ENCODE assay signal across 24 cellular contexts in the genomic region with DNA sequence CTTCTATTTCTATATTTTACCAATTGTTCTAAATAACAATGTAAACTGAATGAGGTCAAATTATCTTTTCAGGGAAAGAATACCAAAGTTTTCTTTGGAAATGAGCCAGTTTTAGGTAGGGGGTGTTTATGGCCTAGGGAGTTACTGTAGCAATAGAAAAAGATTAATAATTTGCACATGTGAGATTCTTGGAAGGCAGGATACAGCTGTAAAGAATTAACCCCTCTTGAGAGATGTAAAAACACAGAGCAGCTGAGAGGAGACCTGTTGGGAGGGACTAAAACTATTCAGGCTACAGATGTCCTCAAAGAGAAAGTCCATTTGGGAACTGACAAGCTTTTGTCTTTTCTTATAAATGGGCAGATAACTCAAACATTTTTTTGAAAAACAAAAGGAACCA.
DNase-seq lines count a peak whose midpoint lies in the region; ATAC-seq, FAIRE-seq and TF ChIP-seq lines count a peak whose summit lies in the region.
"Had no signal": no experiment of that assay in that cellular context is flagged by ENCODE, and none has a peak within 500 bp of the region (broad histone marks: within the 10 kb centered on the region; RNA-seq: fewer than 3 reads in every experiment).

No MANE protein-coding gene starts in this region.

- FAIRE-seq in small intestine (lab: Jason Lieb, UNC) = no peak
- FAIRE-seq: H54, HepG2 had no signal

- no peaks in the 10 kb centered on the region for H3K9me3 ChIP-seq in small intestine (ENCODE audit: control insufficient read depth, low read depth)
- H3K9me3 ChIP-seq: transverse colon had no signal

- H3K27me3 ChIP-seq in small intestine (ENCODE audit: control insufficient read depth in 2 of 2, insufficient read depth in 2 of 2, low read length in 2 of 2) = no peaks in the 10 kb centered on the region
- H3K27me3 ChIP-seq: transverse colon had no signal

- no peak overlapping the region for H3K27ac ChIP-seq in small intestine (ENCODE audit: low read depth in 1 of 2, low read length in 1 of 2)
- H3K27ac ChIP-seq: parathyroid adenoma, transverse colon, VCaP had no signal

- H3K4me3 ChIP-seq in fibroblast of pulmonary artery (replicated peaks; ENCODE audit: low read depth, low read length) = no peak overlapping the region
- H3K4me3 ChIP-seq in small intestine (ENCODE audit: low read depth in 1 of 2, low read length in 2 of 2) = no peak overlapping the region
- H3K4me3 ChIP-seq: transverse colon had no signal

- H3K36me3 ChIP-seq in small intestine (ENCODE audit: control insufficient read depth in 2 of 2, insufficient read depth in 2 of 2, low read length in 2 of 2) = no peaks in the 10 kb centered on the region
- H3K36me3 ChIP-seq: transverse colon had no signal

- DNase-seq in NCI-H82 (lab: John Stamatoyannopoulos, UW) (peak; percentile 31), NCI-H82 treated with DMSO at 0.1 percent for 48 hours (lab: John Stamatoyannopoulos, UW; ENCODE audit: unreplicated experiment) (no peak), SHP77 treated with DMSO at 0.1 percent for 48 hours (lab: John Stamatoyannopoulos, UW) (peak; percentile 61), fibroblast of pulmonary artery (ENCODE audit: low read depth) (peak; percentile 20), small intestine (no peak)
- DNase-seq in effector CD8-positive, alpha-beta T cell (lab: John Stamatoyannopoulos, UW) = no peak
- DNase-seq in activated CD8-positive, alpha-beta memory T cell treated with anti-CD3 and anti-CD28 coated beads, Interleukin-2, amount 50 U/mL, for 48 hours = no peak
- DNase-seq: 8988T; activated CD4-positive, alpha-beta T cell treated with anti-CD3 and anti-CD28 coated beads, Interleukin-2, amount 50 U/mL, for 4 hours; activated naive CD4-positive, alpha-beta T cell; activated T-cell treated with anti-CD3 and anti-CD28 coated beads for 4 hours; amniotic stem cell; C1 segment of cervical spinal cord; DMS 273 treated with DMSO at 0.1 percent for 48 hours; effector memory CD8-positive, alpha-beta T cell; naive B cell; NCI-H1436 treated with DMSO at 0.1 percent for 48 hours; stimulated activated naive CD8-positive, alpha-beta T cell treated with anti-CD3 and anti-CD28 coated beads, Interleukin-15, amount 100 ng/mL, for 72 hours; transverse colon had no signal

- ATAC-seq in HG02885 (IDR thresholded peaks at IDR 0.05; ENCODE audit: poor library complexity, unreplicated experiment) = no peak
- ATAC-seq: effector memory CD8-positive, alpha-beta T cell; HepG2; stimulated activated naive CD8-positive, alpha-beta T cell treated with anti-CD3 and anti-CD28 coated beads, Interleukin-15, amount 100 ng/mL, for 72 hours had no signal

- TF ChIP-seq CTCF in fibroblast of pulmonary artery (IDR thresholded peaks at IDR 0.05; ENCODE audit: low read length, missing control alignments) = no peak

- H3K4me1 ChIP-seq in small intestine (ENCODE audit: control insufficient read depth in 2 of 2, insufficient read depth in 1 of 2, low read depth in 1 of 2, low read length in 1 of 2) = no peaks in the 10 kb centered on the region
- H3K4me1 ChIP-seq: parathyroid adenoma, transverse colon had no signal

Comparison
In these comparisons a context has a peak if more than half of its experiments do, and no peak if none do; other contexts are left out.
1. DNase-seq: peak in NCI-H82 (single experiment), SHP77 treated with DMSO at 0.1 percent for 48 hours (single experiment) and fibroblast of pulmonary artery (single experiment); none in NCI-H82 treated with DMSO at 0.1 percent for 48 hours (single experiment), small intestine (single experiment), effector CD8-positive, alpha-beta T cell (single experiment) and activated CD8-positive, alpha-beta memory T cell treated with anti-CD3 and anti-CD28 coated beads, Interleukin-2, amount 50 U/mL, for 48 hours (single experiment).